In genomic region chr17:28854457-28855382, GRCh38 we compare ENCODE assay signal across 8 cellular contexts. TPM values are rescaled to one million over a fixed set of nuclear protein-coding genes. Genes with fewer than 3 reads are reported as not detected.
A peak's percentile ranks its signal among the peaks of the same experiment; 100 is the strongest.
DNase-seq lines count a peak whose midpoint lies in the region; ATAC-seq, FAIRE-seq and TF ChIP-seq lines count a peak whose summit lies in the region.

Gene ERAL1 (plus strand): TSS chr17:28855016. CDS start chr17:28855035, 19 bp downstream.

- H3K9ac ChIP-seq in HepG2 (ENCODE audit: insufficient read depth, low read depth, low read length): peak within 1 kb of the TSS; percentile 83

- no peaks in the 10 kb centered on the region for H4K20me1 ChIP-seq in HepG2 (ENCODE audit: insufficient read depth, low read length)

- BruUV-seq in HepG2 (replicated peaks; lab: Mats Ljungman, UMichigan): no TSS peak

- CTCF ChIA-PET in BJ (lab: Yijun Ruan, JAX) (interaction anchor here (0.6 to 1.0 kb wide), 3 partner anchors 37 to 99 kb away, joined by 3 read pairs; no protein-coding TSS in a partner anchor), HepG2 (lab: Yijun Ruan, JAX; ENCODE audit: low intra/inter-chr PET ratio, low total read pairs) (interaction anchor here (0.7 kb wide), 1 partner anchor 48 kb away, joined by 3 read pairs; the partner anchor contains the start of gene DHRS13)

- WGBS in HepG2 (ENCODE audit: low lambda C conversion rate): 0% methylated on average over 43 of the region's 43 CpGs

- intact Hi-C loops in HepG2 (cut with micrococcal nuclease; ENCODE audit: unreplicated experiment): no loop called here

- H3K36me3 ChIP-seq in BJ (ENCODE audit: control insufficient read depth, insufficient read depth, low read length): peaks cover 10% of the 10 kb centered on the region
- peaks cover 13 to 21% of the 10 kb centered on the region in 2 experiments; a peak in 4 of 5 replicates for H3K36me3 ChIP-seq in HepG2 (replicated peaks in 1 of 2; ENCODE audit: control insufficient read depth in 1 of 2, insufficient read depth in 2 of 2, low read length in 2 of 2)

- peak; percentile 83 to 89 for TF ChIP-seq POLR2A in HepG2 (IDR thresholded peaks at IDR 0.05; ENCODE audit: insufficient read depth in 1 of 2, low read depth in 2 of 2, low read length in 2 of 2)

- DNase-seq in BJ (ENCODE audit: low read depth): peak; percentile 49
- DNase-seq in NCI-H748 treated with DMSO at 0.1 percent for 48 hours (lab: John Stamatoyannopoulos, UW): peak; percentile 87
- DNase-seq in activated CD4-positive, alpha-beta T cell treated with anti-CD3 and anti-CD28 coated beads, Interleukin-2, amount 50 U/mL, for 48 hours: peak; percentile 84 to 88
- peak; percentile 60 to 90 for DNase-seq in dermis microvascular lymphatic vessel endothelial cell (ENCODE audit: low read depth in 2 of 2)
- peak; percentile 80 for DNase-seq in HepG2 (ENCODE audit: low spot score)
- DNase-seq in stimulated activated CD4-positive, alpha-beta T cell treated with anti-CD3 and anti-CD28 coated beads, Interleukin-4, amount 100 ng/mL, for 1 hour: peak; percentile 82

- H3K27ac ChIP-seq in HepG2 (ENCODE audit: extremely low read length, insufficient read depth, low read length): peak within 1 kb of the TSS; percentile 61

- no peaks in the 10 kb centered on the region for H3K9me3 ChIP-seq in HepG2 (ENCODE audit: low read length)

- POLR2A ChIA-PET in BJ (lab: Charles Lee) (no interaction called here), HepG2 (lab: Yijun Ruan, JAX) (interaction anchor here (0.5 to 1.6 kb wide), 9 partner anchors 11 to 143 kb away, joined by 3 to 8 read pairs (median 4); partner anchors contain the start of genes FAM222B, PROCA1 and TLCD1)

- H3K27me3 ChIP-seq in BJ (ENCODE audit: control insufficient read depth, insufficient read depth, low read length) (no peaks in the 10 kb centered on the region), HepG2 (ENCODE audit: control insufficient read depth in 1 of 2, insufficient read depth in 2 of 2, low read length in 2 of 2) (peaks cover 1 to 2% of the 10 kb centered on the region in 2 experiments; a peak in 2 of 5 replicates)

- peak within 1 kb of the TSS; percentile 80 for H3K4me3 ChIP-seq in BJ (ENCODE audit: low read depth, low read length)
- H3K4me3 ChIP-seq in HepG2 (replicated peaks in 1 of 3; ENCODE audit: insufficient read depth in 1 of 3, low read depth in 2 of 3, low read length in 3 of 3): peak within 1 kb of the TSS; percentile 92 to 94 (median 92)

- TF ChIP-seq EP300 in HepG2 (IDR thresholded peaks at IDR 0.05; ENCODE audit: low read depth in 2 of 2, low read length in 2 of 2): no peak
- TF ChIP-seq EP300 in HepG2 (CRISPR knock-in tag; IDR thresholded peaks at IDR 0.05; ENCODE audit: borderline replicate concordance): no peak

- FAIRE-seq in HepG2 (lab: Jason Lieb, UNC): peak; percentile 87

- ATAC-seq in GM19324 (IDR thresholded peaks at IDR 0.05; ENCODE audit: low FRiP score, unreplicated experiment) (peak; percentile 89), HG03520 (IDR thresholded peaks at IDR 0.05; ENCODE audit: unreplicated experiment) (peak; percentile 88), HepG2 (peak; percentile 99)

- peak; percentile 31 for TF ChIP-seq RAD21 in HepG2 (CRISPR knock-in tag; IDR thresholded peaks at IDR 0.05)

- H3K4me1 ChIP-seq in HepG2 (ENCODE audit: insufficient read depth, low read length): peaks cover 27% of the 10 kb centered on the region

- TF ChIP-seq CTCF in BJ (IDR thresholded peaks at IDR 0.05; ENCODE audit: insufficient read depth, low read depth, low read length) (0 out of 2 replicates have a peak, but pooled peaks have one; percentile 5), HepG2 (CRISPR knock-in tag; IDR thresholded peaks at IDR 0.05) (peak; percentile 26; the same call in 1 of the 2 replicates)

- H3K79me2 ChIP-seq in HepG2 (ENCODE audit: insufficient read depth, low read length): peaks cover 18% of the 10 kb centered on the region

- peak within 1 kb of the TSS; percentile 94 for H2AFZ ChIP-seq in HepG2 (ENCODE audit: low read length)

- in situ Hi-C loops in HepG2 (cut with HindIII; ENCODE audit: extremely low pct_ligation_motif_present, low pct_unique_long_range_greater_than_20kb): no loop called here

- peak within 1 kb of the TSS; percentile 100 for H3K4me2 ChIP-seq in HepG2 (ENCODE audit: low read depth, low read length)

TF ChIP-seq in HepG2, 621 proteins besides CTCF, POLR2A, EP300 and RAD21 (continues in another document):
- TF ChIP-seq RORA (CRISPR knock-in tag; IDR thresholded peaks at IDR 0.05) (no peak), ZNF83 (CRISPR knock-in tag; IDR thresholded peaks at IDR 0.05; ENCODE audit: borderline replicate concordance) (no peak), ERF (CRISPR knock-in tag; IDR thresholded peaks at IDR 0.05) (peak; percentile 63; the same call in 1 of the 2 replicates), DNMT3B (CRISPR knock-in tag; conservative IDR thresholded peaks at IDR 0.05) (no peak), UBTF (CRISPR knock-in tag; IDR thresholded peaks at IDR 0.05) (peak; percentile 57; the same call in 1 of the 2 replicates), ZSCAN31 (CRISPR knock-in tag; IDR thresholded peaks at IDR 0.05; ENCODE audit: low read depth) (peak; percentile 18; the same call in 1 of the 2 replicates), ZNF274 (CRISPR knock-in tag; IDR thresholded peaks at IDR 0.05) (peak; percentile 43; the same call in 1 of the 2 replicates), ATF7-NPFF (CRISPR knock-in tag; IDR thresholded peaks at IDR 0.05; ENCODE audit: low read depth) (no peak), KLF9 (CRISPR knock-in tag; IDR thresholded peaks at IDR 0.05; ENCODE audit: low read depth) (no peak), ZNF556 (CRISPR knock-in tag; IDR thresholded peaks at IDR 0.05; ENCODE audit: borderline replicate concordance) (peak; percentile 39; the same call in 1 of the 2 replicates), SMYD3 (CRISPR knock-in tag; IDR thresholded peaks at IDR 0.05) (no peak), ZNF343 (CRISPR knock-in tag; IDR thresholded peaks at IDR 0.05) (no peak), HDAC2 (CRISPR knock-in tag; IDR thresholded peaks at IDR 0.05) (no peak; the same call in 1 of the 2 replicates), GLI4 (CRISPR knock-in tag; IDR thresholded peaks at IDR 0.05; ENCODE audit: borderline replicate concordance) (no peak), SYNCRIP (IDR thresholded peaks at IDR 0.05; ENCODE audit: insufficient read depth, low read depth, low read length) (no peak), SAP130 (CRISPR knock-in tag; IDR thresholded peaks at IDR 0.05; ENCODE audit: low read depth) (peak; percentile 92)

RNA-seq across cellular contexts. Expression of gene ERAL1, which starts in this region (rescaled TPM):
- polyA plus RNA-seq in BJ (2011; rRNA removed) (57.2 and 84.1 TPM in 2 replicates), HepG2 (2011; rRNA removed) (72.2 and 73.5 TPM in 2 replicates)
- 35.9 and 64.5 TPM in 2 replicates for polyA minus RNA-seq in BJ (2011; rRNA and poly(A)+ RNA removed)
- total RNA-seq in dermis microvascular lymphatic vessel endothelial cell (27.6 and 36.8 TPM in 2 replicates), HepG2 (2016; rRNA removed; fragmentation: Illumina TruSeq; extraction: Trizol) (46.9 and 50.7 TPM in 2 replicates)
- total RNA-seq in HepG2 (2016; cell fraction: cytosol; rRNA removed; fragmentation: Illumina TruSeq; extraction: Trizol; ENCODE audit: low read depth): 8.5 and 10.0 TPM in 2 replicates
- 48.8 and 50.6 TPM in 2 replicates for total RNA-seq in HepG2 (2016; cell fraction: insoluble cytoplasmic fraction; rRNA removed; fragmentation: Illumina TruSeq; extraction: Trizol)
- total RNA-seq in HepG2 (2016; cell fraction: membrane; rRNA removed; fragmentation: Illumina TruSeq; extraction: Trizol): 17.1 and 19.7 TPM in 2 replicates
- total RNA-seq in HepG2 (2016; cell fraction: nucleus; rRNA removed; fragmentation: Illumina TruSeq; extraction: Trizol): 28.7 and 36.3 TPM in 2 replicates
- polyA plus RNA-seq in HepG2 (2011; cell fraction: cytosol; rRNA removed): 72.3 and 85.9 TPM in 2 replicates
- polyA plus RNA-seq in HepG2 (2011; cell fraction: nucleus; rRNA removed): 55.6 and 60.0 TPM in 2 replicates
- 42.4 and 45.1 TPM in 2 replicates for polyA plus RNA-seq in HepG2 (2012)
- 13.8 and 14.3 TPM in 2 replicates for polyA plus RNA-seq in HepG2 (2016; cell fraction: cytosol; fragmentation: Illumina TruSeq; extraction: Trizol; ENCODE audit: low read depth)
- 78.5 and 84.9 TPM in 2 replicates for polyA plus RNA-seq in HepG2 (2016; cell fraction: insoluble cytoplasmic fraction; fragmentation: Illumina TruSeq; extraction: Trizol; ENCODE audit: low read depth)
- 24.1 and 26.2 TPM in 2 replicates for polyA plus RNA-seq in HepG2 (2016; cell fraction: membrane; fragmentation: Illumina TruSeq; extraction: Trizol; ENCODE audit: low read depth)
- 72.4 and 76.9 TPM in 2 replicates for polyA plus RNA-seq in HepG2 (2016; cell fraction: nucleus; fragmentation: Illumina TruSeq; extraction: Trizol; ENCODE audit: insufficient read depth, low read depth)
- polyA minus RNA-seq in HepG2 (2011; rRNA and poly(A)+ RNA removed; ENCODE audit: low replicate concordance): 142 and 176 TPM in 2 replicates
- polyA minus RNA-seq in HepG2 (2011; cell fraction: cytosol; rRNA and poly(A)+ RNA removed): 44.2 and 52.7 TPM in 2 replicates
- 29.7 and 30.6 TPM in 2 replicates for polyA minus RNA-seq in HepG2 (2011; cell fraction: nucleus; rRNA and poly(A)+ RNA removed)

Comparison
In these comparisons a context has a peak if more than half of its experiments do, and no peak if none do; other contexts are left out.
1. Peak in every context shown above with its lines: DNase-seq, ATAC-seq, H3K4me3 ChIP-seq and H3K27ac ChIP-seq.